In genomic region chr11:134418119-134418840, GRCh38 we compare ENCODE assay signal across 16 cellular contexts. TPM values are rescaled to one million over a fixed set of nuclear protein-coding genes. Genes with fewer than 3 reads are reported as not detected.
DNase-seq lines count a peak whose midpoint lies in the region; ATAC-seq and TF ChIP-seq lines count a peak whose summit lies in the region.
"Had no signal": no experiment of that assay in that cellular context is flagged by ENCODE, and none has a peak within 500 bp of the region (broad histone marks: within the 10 kb centered on the region; RNA-seq: fewer than 3 reads in every experiment).

No MANE protein-coding gene starts in this region.

- H3K27me3 Mint-ChIP-seq in T-cell = peaks cover 35 to 42% of the 10 kb centered on the region in 2 donors

- H3K4me1 ChIP-seq in OCI-LY7 (ENCODE audit: insufficient read depth, low read length, poor library complexity, severe bottlenecking) = no peaks in the 10 kb centered on the region
- H3K4me1 ChIP-seq: gastrocnemius medialis had no signal

- no peaks in the 10 kb centered on the region for H3K9me3 Mint-ChIP-seq in T-cell

- no peak overlapping the region for H3K27ac Mint-ChIP-seq in T-cell
- H3K27ac Mint-ChIP-seq: naive thymus-derived CD4-positive, alpha-beta T cell had no signal

- H3K36me3 Mint-ChIP-seq in T-cell = no peaks in the 10 kb centered on the region
- H3K36me3 Mint-ChIP-seq: naive thymus-derived CD4-positive, alpha-beta T cell had no signal

- in situ Hi-C loops in T47D (cut with HindIII; ENCODE audit: low pct_unique_long_range_greater_than_20kb, low sequenced_read_pairs) = no loop called here

- H3K4me3 Mint-ChIP-seq in T-cell = no peak overlapping the region
- H3K4me3 Mint-ChIP-seq: naive thymus-derived CD4-positive, alpha-beta T cell had no signal

- no peaks in the 10 kb centered on the region for H3K9me2 ChIP-seq in OCI-LY7 (ENCODE audit: insufficient read depth, low read length)

- TF ChIP-seq POLR2A in NB4 (IDR thresholded peaks at IDR 0.05; ENCODE audit: extremely low read depth, insufficient read length) = no peak

- intact Hi-C loops in OCI-LY7 (cut with micrococcal nuclease; ENCODE audit: unreplicated experiment) = no loop called here

- BruUV-seq in OCI-LY7 (replicated peaks; lab: Mats Ljungman, UMichigan) = no TSS peak

- no peak for ATAC-seq in HG02981 (IDR thresholded peaks at IDR 0.05; ENCODE audit: unreplicated experiment)
- no peak for ATAC-seq in T-cell (replicated peaks in 1 of 4)
- ATAC-seq: gastrocnemius medialis; naive thymus-derived CD4-positive, alpha-beta T cell; right cardiac atrium had no signal

- no peak overlapping the region for H2AFZ ChIP-seq in OCI-LY7 (ENCODE audit: low read length)

- H3K4me1 Mint-ChIP-seq in T-cell = peaks cover 4 to 7% (median 5%) of the 10 kb centered on the region in 3 donors

- no peaks in the 10 kb centered on the region for H3K9me3 ChIP-seq in OCI-LY7 (ENCODE audit: low read length)
- H3K9me3 ChIP-seq: BLaER1, gastrocnemius medialis had no signal

- H3K79me2 ChIP-seq in OCI-LY7 (ENCODE audit: insufficient read depth, low read depth, low read length) = no peaks in the 10 kb centered on the region

- no peaks in the 10 kb centered on the region for H3K36me3 ChIP-seq in OCI-LY7 (ENCODE audit: insufficient read depth, low read length)
- H3K36me3 ChIP-seq: BLaER1, gastrocnemius medialis had no signal

- no peak overlapping the region for H3K4me2 ChIP-seq in OCI-LY7 (ENCODE audit: low read length)

- POLR2A ChIA-PET in OCI-LY7 (lab: Charles Lee) (no interaction called here), T-cell (lab: Charles Lee) (no interaction called here)

- TF ChIP-seq CTCF in NB4 (IDR thresholded peaks at IDR 0.05; ENCODE audit: low read depth, low read length) (no peak), OCI-LY7 (conservative IDR thresholded peaks at IDR 0.05; ENCODE audit: low read length) (no peak)

- H4K20me1 ChIP-seq in OCI-LY7 (ENCODE audit: insufficient read depth, low read length) = no peaks in the 10 kb centered on the region

- H3K4me3 ChIP-seq in NB4 (ENCODE audit: low read depth, low read length) (no peak overlapping the region), OCI-LY7 (ENCODE audit: low read depth, low read length, poor library complexity, severe bottlenecking) (no peak overlapping the region)
- H3K4me3 ChIP-seq: BLaER1, gastrocnemius medialis had no signal

- DNase-seq in Daoy (ENCODE audit: low read depth) = peak; percentile 47
- peak; percentile 29 for DNase-seq in NB4 (ENCODE audit: low read depth)
- peak; percentile 79 to 91 for DNase-seq in T47D (ENCODE audit: low read depth in 1 of 2, low spot score in 1 of 2)
- peak; percentile 24 for DNase-seq in medulla oblongata (ENCODE audit: extremely low spot score)
- DNase-seq in OCI-LY7 (ENCODE audit: low spot score) = no peak
- no peak for DNase-seq in AML-193 (lab: John Stamatoyannopoulos, UW)
- no peak for DNase-seq in T-cell
- DNase-seq: activated CD4-positive, CD25-positive, alpha-beta regulatory T cell treated with anti-CD3 and anti-CD28 coated beads, Interleukin-2, amount 50 U/mL, for 72 hours; EL; gastrocnemius medialis; GOT3; naive thymus-derived CD4-positive, alpha-beta T cell; NCI-H1436; right cardiac atrium had no signal

- CTCF ChIA-PET in OCI-LY7 (lab: Charles Lee; ENCODE audit: unreplicated experiment) = no interaction called here
- CTCF ChIA-PET in T-cell (lab: Charles Lee) = no interaction called here

- no peak overlapping the region for H3K27ac ChIP-seq in OCI-LY7 (ENCODE audit: low read depth, low read length, poor library complexity, severe bottlenecking)
- H3K27ac ChIP-seq: BLaER1, gastrocnemius medialis had no signal

RNA-seq across cellular contexts. Expression of gene B3GAT1, which starts 6.2 kb away (rescaled TPM):
- total RNA-seq in Daoy (2014; rRNA removed; shearing (Covaris generic)) = 0.29 and 1.3 TPM in 2 replicates
- total RNA-seq in OCI-LY7 (2014; rRNA removed; shearing (Covaris generic)) = not detected in 2 replicates
- total RNA-seq in OCI-LY7 (2022) = not detected in 2 replicates
- 1 to 10 TPM in 4 of 5 donors, under 1 TPM in 1; 0.38 to 6.1 (median 1.3) TPM for total RNA-seq in T-cell

Comparison
In these comparisons a context has a peak if more than half of its experiments do, and no peak if none do; other contexts are left out.
1. DNase-seq: peak in Daoy (single experiment), NB4 (single experiment), T47D (2 of 2) and medulla oblongata (single experiment); none in OCI-LY7 (single experiment), AML-193 (0 of 2) and T-cell (0 of 34).